1 cellular context compared by ENCODE assay signal in genomic region chr4:184355111-184355604, GRCh38.
TF ChIP-seq lines count a peak whose summit lies in the region.

No MANE protein-coding gene starts in this region.

TF ChIP-seq in K562, 482 proteins besides CTCF, POLR2A, EP300 and RAD21 (continued from another document and continues in another):
- TF ChIP-seq BCLAF1 (IDR thresholded peaks at IDR 0.05; ENCODE audit: borderline replicate concordance in 1 of 2, control insufficient read depth in 1 of 2, low read depth in 2 of 2, low read length in 1 of 2) (no peak), ZBTB17 (CRISPR knock-in tag; IDR thresholded peaks at IDR 0.05) (0 out of 2 replicates have a peak, but pooled peaks have one; percentile 40), BHLHE40 (IDR thresholded peaks at IDR 0.05; ENCODE audit: low read length) (peak; percentile 40), ZNF253 (CRISPR knock-in tag; conservative IDR thresholded peaks at IDR 0.05) (no peak), ZNF384 (IDR thresholded peaks at IDR 0.05; ENCODE audit: low read depth, low read length) (no peak), ZNF75A (CRISPR knock-in tag; IDR thresholded peaks at IDR 0.05) (0 out of 2 replicates have a peak, but pooled peaks have one; percentile 19), ZNF76 (CRISPR knock-in tag; IDR thresholded peaks at IDR 0.05; ENCODE audit: borderline replicate concordance) (no peak), EP400 (IDR thresholded peaks at IDR 0.05) (peak; percentile 34; the same call in 1 of the 2 replicates), CBX1 (IDR thresholded peaks at IDR 0.05; ENCODE audit: low read depth) (no peak), DPF2 (IDR thresholded peaks at IDR 0.05) (peak; percentile 77), MAFG (tag; conservative IDR thresholded peaks at IDR 0.05) (peak; percentile 44; the same call in 1 of the 2 replicates), NFIC (IDR thresholded peaks at IDR 0.05) (peak; percentile 97), ZNF584 (CRISPR knock-in tag; IDR thresholded peaks at IDR 0.05; ENCODE audit: low read depth) (0 out of 2 replicates have a peak, but pooled peaks have one; percentile 52), SPI1 (IDR thresholded peaks at IDR 0.05; ENCODE audit: borderline replicate concordance, low read depth, low read length) (peak; percentile 64; the same call in 1 of the 2 replicates), ZSCAN29 (IDR thresholded peaks at IDR 0.05) (no peak), MAZ (CRISPR knock-in tag; conservative IDR thresholded peaks at IDR 0.05 in 1 of 2, IDR thresholded peaks at IDR 0.05 in 1 of 2) (0 out of 4 replicates have a peak, but pooled peaks of 1 of the 2 experiments have one; percentile 26), ZNF263 (CRISPR knock-in tag; IDR thresholded peaks at IDR 0.05; ENCODE audit: borderline replicate concordance) (peak; percentile 30; the same call in 1 of the 2 replicates), SMARCE1 (IDR thresholded peaks at IDR 0.05) (0 out of 2 replicates have a peak, but pooled peaks have one; percentile 71), ARID1B (IDR thresholded peaks at IDR 0.05) (peak; percentile 70), U2AF1 (optimal IDR thresholded peaks at IDR 0.05; ENCODE audit: low read depth, low read length) (no peak), ZNF766 (CRISPR knock-in tag; conservative IDR thresholded peaks at IDR 0.05) (peak; percentile 64; the same call in 1 of the 2 replicates), LCOR (CRISPR knock-in tag; IDR thresholded peaks at IDR 0.05) (peak; percentile 71; the same call in 1 of the 2 replicates), TBL1XR1 (IDR thresholded peaks at IDR 0.05; ENCODE audit: low read length in 2 of 2) (0 out of 4 replicates have a peak, but pooled peaks of 1 of the 2 experiments have one; percentile 26), PBX2 (CRISPR knock-in tag; IDR thresholded peaks at IDR 0.05; ENCODE audit: low read depth) (no peak), PBX2 (tag; conservative IDR thresholded peaks at IDR 0.05; ENCODE audit: low read depth) (no peak), SOX6 (IDR thresholded peaks at IDR 0.05) (peak; percentile 88), NR2C2 (CRISPR knock-in tag; IDR thresholded peaks at IDR 0.05) (no peak; the same call in 1 of the 2 replicates), NR2C2 (tag; IDR thresholded peaks at IDR 0.05) (peak; percentile 41; the same call in 1 of the 2 replicates), ZNF24 (IDR thresholded peaks at IDR 0.05) (peak; percentile 72; the same call in 1 of the 2 replicates), ETV5 (CRISPR knock-in tag; IDR thresholded peaks at IDR 0.05; ENCODE audit: low read depth) (peak; percentile 92), TAF9B (IDR thresholded peaks at IDR 0.05; ENCODE audit: partially characterized antibody) (peak; percentile 54), ZSCAN32 (CRISPR knock-in tag; IDR thresholded peaks at IDR 0.05) (no peak), NFE2 (IDR thresholded peaks at IDR 0.05; ENCODE audit: low read depth) (peak; percentile 48), ZNF764 (CRISPR knock-in tag; IDR thresholded peaks at IDR 0.05; ENCODE audit: low read depth) (0 out of 2 replicates have a peak, but pooled peaks have one; percentile 17)
- TF ChIP-seq, protein P1, sequence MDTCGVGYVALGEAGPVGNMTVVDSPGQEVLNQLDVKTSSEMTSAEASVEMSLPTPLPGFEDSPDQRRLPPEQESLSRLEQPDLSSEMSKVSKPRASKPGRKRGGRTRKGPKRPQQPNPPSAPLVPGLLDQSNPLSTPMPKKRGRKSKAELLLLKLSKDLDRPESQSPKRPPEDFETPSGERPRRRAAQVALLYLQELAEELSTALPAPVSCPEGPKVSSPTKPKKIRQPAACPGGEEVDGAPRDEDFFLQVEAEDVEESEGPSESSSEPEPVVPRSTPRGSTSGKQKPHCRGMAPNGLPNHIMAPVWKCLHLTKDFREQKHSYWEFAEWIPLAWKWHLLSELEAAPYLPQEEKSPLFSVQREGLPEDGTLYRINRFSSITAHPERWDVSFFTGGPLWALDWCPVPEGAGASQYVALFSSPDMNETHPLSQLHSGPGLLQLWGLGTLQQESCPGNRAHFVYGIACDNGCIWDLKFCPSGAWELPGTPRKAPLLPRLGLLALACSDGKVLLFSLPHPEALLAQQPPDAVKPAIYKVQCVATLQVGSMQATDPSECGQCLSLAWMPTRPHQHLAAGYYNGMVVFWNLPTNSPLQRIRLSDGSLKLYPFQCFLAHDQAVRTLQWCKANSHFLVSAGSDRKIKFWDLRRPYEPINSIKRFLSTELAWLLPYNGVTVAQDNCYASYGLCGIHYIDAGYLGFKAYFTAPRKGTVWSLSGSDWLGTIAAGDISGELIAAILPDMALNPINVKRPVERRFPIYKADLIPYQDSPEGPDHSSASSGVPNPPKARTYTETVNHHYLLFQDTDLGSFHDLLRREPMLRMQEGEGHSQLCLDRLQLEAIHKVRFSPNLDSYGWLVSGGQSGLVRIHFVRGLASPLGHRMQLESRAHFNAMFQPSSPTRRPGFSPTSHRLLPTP (IDR thresholded peaks at IDR 0.05; ENCODE audit: borderline replicate concordance, extremely low read depth, insufficient read length) = no peak
- TF ChIP-seq, protein P2, sequence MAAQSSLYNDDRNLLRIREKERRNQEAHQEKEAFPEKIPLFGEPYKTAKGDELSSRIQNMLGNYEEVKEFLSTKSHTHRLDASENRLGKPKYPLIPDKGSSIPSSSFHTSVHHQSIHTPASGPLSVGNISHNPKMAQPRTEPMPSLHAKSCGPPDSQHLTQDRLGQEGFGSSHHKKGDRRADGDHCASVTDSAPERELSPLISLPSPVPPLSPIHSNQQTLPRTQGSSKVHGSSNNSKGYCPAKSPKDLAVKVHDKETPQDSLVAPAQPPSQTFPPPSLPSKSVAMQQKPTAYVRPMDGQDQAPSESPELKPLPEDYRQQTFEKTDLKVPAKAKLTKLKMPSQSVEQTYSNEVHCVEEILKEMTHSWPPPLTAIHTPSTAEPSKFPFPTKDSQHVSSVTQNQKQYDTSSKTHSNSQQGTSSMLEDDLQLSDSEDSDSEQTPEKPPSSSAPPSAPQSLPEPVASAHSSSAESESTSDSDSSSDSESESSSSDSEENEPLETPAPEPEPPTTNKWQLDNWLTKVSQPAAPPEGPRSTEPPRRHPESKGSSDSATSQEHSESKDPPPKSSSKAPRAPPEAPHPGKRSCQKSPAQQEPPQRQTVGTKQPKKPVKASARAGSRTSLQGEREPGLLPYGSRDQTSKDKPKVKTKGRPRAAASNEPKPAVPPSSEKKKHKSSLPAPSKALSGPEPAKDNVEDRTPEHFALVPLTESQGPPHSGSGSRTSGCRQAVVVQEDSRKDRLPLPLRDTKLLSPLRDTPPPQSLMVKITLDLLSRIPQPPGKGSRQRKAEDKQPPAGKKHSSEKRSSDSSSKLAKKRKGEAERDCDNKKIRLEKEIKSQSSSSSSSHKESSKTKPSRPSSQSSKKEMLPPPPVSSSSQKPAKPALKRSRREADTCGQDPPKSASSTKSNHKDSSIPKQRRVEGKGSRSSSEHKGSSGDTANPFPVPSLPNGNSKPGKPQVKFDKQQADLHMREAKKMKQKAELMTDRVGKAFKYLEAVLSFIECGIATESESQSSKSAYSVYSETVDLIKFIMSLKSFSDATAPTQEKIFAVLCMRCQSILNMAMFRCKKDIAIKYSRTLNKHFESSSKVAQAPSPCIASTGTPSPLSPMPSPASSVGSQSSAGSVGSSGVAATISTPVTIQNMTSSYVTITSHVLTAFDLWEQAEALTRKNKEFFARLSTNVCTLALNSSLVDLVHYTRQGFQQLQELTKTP (IDR thresholded peaks at IDR 0.05; ENCODE audit: low read depth in 1 of 2, partially characterized antibody in 2 of 2) = peak in 1 of 2 experiments; percentile 34
- TF ChIP-seq, protein P3, sequence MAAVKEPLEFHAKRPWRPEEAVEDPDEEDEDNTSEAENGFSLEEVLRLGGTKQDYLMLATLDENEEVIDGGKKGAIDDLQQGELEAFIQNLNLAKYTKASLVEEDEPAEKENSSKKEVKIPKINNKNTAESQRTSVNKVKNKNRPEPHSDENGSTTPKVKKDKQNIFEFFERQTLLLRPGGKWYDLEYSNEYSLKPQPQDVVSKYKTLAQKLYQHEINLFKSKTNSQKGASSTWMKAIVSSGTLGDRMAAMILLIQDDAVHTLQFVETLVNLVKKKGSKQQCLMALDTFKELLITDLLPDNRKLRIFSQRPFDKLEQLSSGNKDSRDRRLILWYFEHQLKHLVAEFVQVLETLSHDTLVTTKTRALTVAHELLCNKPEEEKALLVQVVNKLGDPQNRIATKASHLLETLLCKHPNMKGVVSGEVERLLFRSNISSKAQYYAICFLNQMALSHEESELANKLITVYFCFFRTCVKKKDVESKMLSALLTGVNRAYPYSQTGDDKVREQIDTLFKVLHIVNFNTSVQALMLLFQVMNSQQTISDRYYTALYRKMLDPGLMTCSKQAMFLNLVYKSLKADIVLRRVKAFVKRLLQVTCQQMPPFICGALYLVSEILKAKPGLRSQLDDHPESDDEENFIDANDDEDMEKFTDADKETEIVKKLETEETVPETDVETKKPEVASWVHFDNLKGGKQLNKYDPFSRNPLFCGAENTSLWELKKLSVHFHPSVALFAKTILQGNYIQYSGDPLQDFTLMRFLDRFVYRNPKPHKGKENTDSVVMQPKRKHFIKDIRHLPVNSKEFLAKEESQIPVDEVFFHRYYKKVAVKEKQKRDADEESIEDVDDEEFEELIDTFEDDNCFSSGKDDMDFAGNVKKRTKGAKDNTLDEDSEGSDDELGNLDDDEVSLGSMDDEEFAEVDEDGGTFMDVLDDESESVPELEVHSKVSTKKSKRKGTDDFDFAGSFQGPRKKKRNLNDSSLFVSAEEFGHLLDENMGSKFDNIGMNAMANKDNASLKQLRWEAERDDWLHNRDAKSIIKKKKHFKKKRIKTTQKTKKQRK (IDR thresholded peaks at IDR 0.05; ENCODE audit: borderline replicate concordance, low read depth, low read length) = no peak
- TF ChIP-seq, protein P4, sequence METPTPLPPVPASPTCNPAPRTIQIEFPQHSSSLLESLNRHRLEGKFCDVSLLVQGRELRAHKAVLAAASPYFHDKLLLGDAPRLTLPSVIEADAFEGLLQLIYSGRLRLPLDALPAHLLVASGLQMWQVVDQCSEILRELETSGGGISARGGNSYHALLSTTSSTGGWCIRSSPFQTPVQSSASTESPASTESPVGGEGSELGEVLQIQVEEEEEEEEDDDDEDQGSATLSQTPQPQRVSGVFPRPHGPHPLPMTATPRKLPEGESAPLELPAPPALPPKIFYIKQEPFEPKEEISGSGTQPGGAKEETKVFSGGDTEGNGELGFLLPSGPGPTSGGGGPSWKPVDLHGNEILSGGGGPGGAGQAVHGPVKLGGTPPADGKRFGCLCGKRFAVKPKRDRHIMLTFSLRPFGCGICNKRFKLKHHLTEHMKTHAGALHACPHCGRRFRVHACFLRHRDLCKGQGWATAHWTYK (CRISPR knock-in tag; IDR thresholded peaks at IDR 0.05) = 0 out of 2 replicates have a peak, but pooled peaks have one; percentile 82
